1 cellular context compared by ENCODE assay signal in genomic region chr14:71380271-71380670, GRCh38.
TF ChIP-seq lines count a peak whose summit lies in the region.

No MANE protein-coding gene starts in this region.

TF ChIP-seq in GM23338, 12 proteins besides CTCF, POLR2A, EP300 and RAD21 (continued from another document):
- TF ChIP-seq ZNF462 (CRISPR knock-in tag; IDR thresholded peaks at IDR 0.05) (no peak), NANOG (IDR thresholded peaks at IDR 0.05; ENCODE audit: borderline replicate concordance) (no peak)
